8 cellular contexts compared by ENCODE assay signal in the genomic region with DNA sequence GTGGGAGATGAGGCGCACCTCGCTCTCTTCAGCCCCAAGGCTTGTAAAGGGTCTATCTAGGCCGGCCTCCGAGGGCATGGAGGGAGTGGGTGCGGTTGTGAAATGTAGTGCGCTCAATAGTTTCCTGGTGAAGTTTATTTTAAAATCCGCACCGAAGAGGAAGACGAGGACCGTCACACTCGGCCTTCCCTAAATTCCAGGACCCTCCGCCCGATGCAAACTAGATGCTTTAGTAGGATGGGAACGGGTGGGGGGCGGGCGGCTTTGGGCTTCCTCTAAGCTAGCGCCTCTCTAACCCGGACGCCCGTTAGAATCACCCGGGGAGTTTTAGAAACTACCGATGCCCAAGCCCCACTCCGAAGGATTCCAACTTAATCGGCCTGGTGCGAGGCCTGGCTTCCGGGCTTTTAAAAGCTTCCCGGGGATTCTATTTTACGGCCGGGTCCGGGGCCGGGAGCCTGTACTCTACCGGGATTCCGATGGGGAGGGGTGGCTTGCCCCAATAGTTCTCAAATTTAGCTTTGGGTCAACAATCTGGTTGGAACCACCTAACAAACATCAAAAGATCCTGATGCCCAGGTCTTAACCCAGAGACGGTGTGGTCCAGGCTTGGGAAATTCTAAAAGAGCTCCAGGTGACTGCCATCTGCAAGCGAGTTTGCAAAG. TPM values are rescaled to one million over a fixed set of nuclear protein-coding genes. Genes with fewer than 3 reads are reported as not detected.
DNase-seq lines count a peak whose midpoint lies in the region; ATAC-seq and TF ChIP-seq lines count a peak whose summit lies in the region.

No MANE protein-coding gene starts in this region.

- no peaks in the 10 kb centered on the region for H3K36me3 Mint-ChIP-seq in T-helper 2 cell treated with Interferon-gamma antibody and Interleukin-4, amounts not matched to agents 5 μg/mL and 100 μg/mL, for 36 hours (ENCODE audit: low read depth)
- no peaks in the 10 kb centered on the region for H3K36me3 Mint-ChIP-seq in neural crest cell (ENCODE audit: low read depth)

- H3K27me3 Mint-ChIP-seq in T-helper 2 cell treated with Interferon-gamma antibody and Interleukin-4, amounts not matched to agents 5 μg/mL and 100 μg/mL, for 36 hours (ENCODE audit: low read depth) = no peaks in the 10 kb centered on the region
- no peaks in the 10 kb centered on the region for H3K27me3 Mint-ChIP-seq in neural crest cell (ENCODE audit: low read depth)

- H3K27ac Mint-ChIP-seq in T-helper 2 cell treated with Interferon-gamma antibody and Interleukin-4, amounts not matched to agents 5 μg/mL and 100 μg/mL, for 36 hours = no peak overlapping the region
- no peak overlapping the region for H3K27ac Mint-ChIP-seq in neural crest cell (ENCODE audit: unreplicated experiment)

- H3K36me3 ChIP-seq in HUES64 (ENCODE audit: insufficient read depth, low read length) (no peaks in the 10 kb centered on the region), colonic mucosa (no peaks in the 10 kb centered on the region)

- DNase-seq in T-helper 2 cell treated with Interferon-gamma antibody and Interleukin-4, amounts not matched to agents 5 μg/mL and 100 μg/mL, for 36 hours (ENCODE audit: low spot score) = no peak
- DNase-seq in T-helper 2 cell (no peak), colonic mucosa (no peak), neural crest cell (ENCODE audit: low read depth, low spot score) (no peak), omental fat pad (ENCODE audit: low spot score) (no peak)

- no peak for TF ChIP-seq CTCF in colonic mucosa (IDR thresholded peaks at IDR 0.05)
- TF ChIP-seq CTCF in neural crest cell (conservative IDR thresholded peaks at IDR 0.05) = no peak
- TF ChIP-seq CTCF in omental fat pad (IDR thresholded peaks at IDR 0.05) = no peak

- peak overlapping the region; percentile 72 for H3K4me3 Mint-ChIP-seq in T-helper 2 cell treated with Interferon-gamma antibody and Interleukin-4, amounts not matched to agents 5 μg/mL and 100 μg/mL, for 36 hours
- peak overlapping the region; percentile 75 for H3K4me3 Mint-ChIP-seq in neural crest cell

- H3K27ac ChIP-seq in HUES64 (ENCODE audit: low read depth, low read length) (peak overlapping the region; percentile 63; the same call in 1 of the 2 replicates), colonic mucosa (no peak overlapping the region)

- H3K4me1 Mint-ChIP-seq in T-helper 2 cell treated with Interferon-gamma antibody and Interleukin-4, amounts not matched to agents 5 μg/mL and 100 μg/mL, for 36 hours (ENCODE audit: low read depth) = peaks cover 14% of the 10 kb centered on the region
- H3K4me1 Mint-ChIP-seq in neural crest cell = peaks cover 12% of the 10 kb centered on the region

- H3K9me3 Mint-ChIP-seq in T-helper 2 cell treated with Interferon-gamma antibody and Interleukin-4, amounts not matched to agents 5 μg/mL and 100 μg/mL, for 36 hours = no peaks in the 10 kb centered on the region
- H3K9me3 Mint-ChIP-seq in neural crest cell = no peaks in the 10 kb centered on the region

- H3K4me1 ChIP-seq in HUES64 (ENCODE audit: insufficient read depth, low read length) (peaks cover 10% of the 10 kb centered on the region), colonic mucosa (peaks cover 7% of the 10 kb centered on the region)

- H3K9me3 ChIP-seq in HUES64 (ENCODE audit: insufficient read depth, low read depth, low read length) = no peaks in the 10 kb centered on the region
- no peaks in the 10 kb centered on the region for H3K9me3 ChIP-seq in colonic mucosa

- H3K4me3 ChIP-seq in HUES64 (ENCODE audit: low read length) = peak overlapping the region; percentile 79
- H3K4me3 ChIP-seq in colonic mucosa = peak overlapping the region; percentile 73

- WGBS in HUES64 = 9% methylated on average over 35 of the region's 35 CpGs

- intact Hi-C loops in colonic mucosa (cut with DNase I) = loop anchor here (5.0 kb wide), 1 partner anchor 133 kb away; no protein-coding TSS in a partner anchor

- H3K9ac ChIP-seq in HUES64 (ENCODE audit: low read depth, low read length) (0 out of 2 replicates have a peak overlapping the region, but pooled peaks have one; percentile 42), colonic mucosa (ENCODE audit: low read depth in 2 of 2, low read length in 2 of 2) (no peak overlapping the region)

- H3K27me3 ChIP-seq in HUES64 (ENCODE audit: insufficient read depth, low read length) (peaks cover 4% of the 10 kb centered on the region; the same call in 1 of the 2 replicates), colonic mucosa (no peaks in the 10 kb centered on the region)

- ATAC-seq in GM18873 (IDR thresholded peaks at IDR 0.05; ENCODE audit: low FRiP score, unreplicated experiment) (no peak), HG03135 (IDR thresholded peaks at IDR 0.05; ENCODE audit: unreplicated experiment) (no peak), omental fat pad (ENCODE audit: low FRiP score) (no peak)

RNA-seq across cellular contexts. Expression of gene BCAS4, which starts 0.5 kb away (rescaled TPM):
- polyA plus RNA-seq in HUES64 (2013, experiment 1 of 2) = 8.2 TPM
- 12.2 TPM for polyA plus RNA-seq in HUES64 (2013, experiment 2 of 2)
- total RNA-seq in colonic mucosa (1 to 10 TPM; 1.1 to 2.7 TPM), neural crest cell (7.3 and 9.0 TPM in 2 replicates), omental fat pad (1 to 10 TPM; 1.4 to 6.5 (median 3.1) TPM)
